ENCODE assay signal across 10 cellular contexts in genomic region chr20:59159091-59159821, GRCh38. TPM values are rescaled to one million over a fixed set of nuclear protein-coding genes. Genes with fewer than 3 reads are reported as not detected.
A peak's percentile ranks its signal among the peaks of the same experiment; 100 is the strongest.
DNase-seq lines count a peak whose midpoint lies in the region; ATAC-seq and TF ChIP-seq lines count a peak whose summit lies in the region.
"Had no signal": no experiment of that assay in that cellular context is flagged by ENCODE, and none has a peak within 500 bp of the region (broad histone marks: within the 10 kb centered on the region; RNA-seq: fewer than 3 reads in every experiment).

No MANE protein-coding gene starts in this region.

- H3K27me3 ChIP-seq in CD8-positive, alpha-beta T cell (ENCODE audit: insufficient read depth, low read length) = no peaks in the 10 kb centered on the region
- H3K27me3 ChIP-seq in rectal smooth muscle tissue (ENCODE audit: control insufficient read depth, insufficient read depth, low read length) (no peaks in the 10 kb centered on the region), foreskin keratinocyte (peaks cover 32% of the 10 kb centered on the region)

- H3K4me3 Mint-ChIP-seq in CD8-positive, alpha-beta T cell = peak overlapping the region; percentile 83
- peak overlapping the region; percentile 85 for H3K4me3 Mint-ChIP-seq in T-helper 1 cell treated with Interleukin-12 subunit alpha and Interleukin-12 subunit beta and Interleukin-4 antibody, amounts not matched to agents 30 μg/mL and 1 μg/mL, for 36 hours

- H3K36me3 Mint-ChIP-seq in CD8-positive, alpha-beta T cell = peaks cover 16% of the 10 kb centered on the region
- H3K36me3 Mint-ChIP-seq in T-helper 1 cell treated with Interleukin-12 subunit alpha and Interleukin-12 subunit beta and Interleukin-4 antibody, amounts not matched to agents 30 μg/mL and 1 μg/mL, for 36 hours (ENCODE audit: low read depth) = peaks cover 10% of the 10 kb centered on the region

- intact Hi-C loops in CD8-positive, alpha-beta T cell (cut with DNase I, micrococcal nuclease) = loop anchor here (1.0 to 10.0 kb wide), 4 partner anchors 9 to 1764 kb away; partner anchors contain the start of gene RBM38 (in 1 of the 2)

- peak; percentile 56 to 91 (median 77) for DNase-seq in CD8-positive, alpha-beta T cell
- peak; percentile 65 for DNase-seq in activated naive CD4-positive, alpha-beta T cell treated with Interleukin-2 at 50 U/mL for 16 hours
- DNase-seq in germinal center (ENCODE audit: low spot score) (no peak), foreskin keratinocyte (no peak), left lobe of liver (ENCODE audit: low spot score) (no peak)
- DNase-seq: NCI-H1694 had no signal

- H3K4me3 ChIP-seq in CD8-positive, alpha-beta T cell (ENCODE audit: low read depth, low read length) = peak overlapping the region; percentile 47
- peak overlapping the region; percentile 38 for H3K4me3 ChIP-seq in rectal smooth muscle tissue (ENCODE audit: low read length)

- no peaks in the 10 kb centered on the region for H3K27me3 Mint-ChIP-seq in CD8-positive, alpha-beta T cell (ENCODE audit: low read depth)
- no peaks in the 10 kb centered on the region for H3K27me3 Mint-ChIP-seq in T-helper 1 cell treated with Interleukin-12 subunit alpha and Interleukin-12 subunit beta and Interleukin-4 antibody, amounts not matched to agents 30 μg/mL and 1 μg/mL, for 36 hours (ENCODE audit: low read depth)

- H3K27ac Mint-ChIP-seq in CD8-positive, alpha-beta T cell = peak overlapping the region; percentile 98
- peak overlapping the region; percentile 98 for H3K27ac Mint-ChIP-seq in T-helper 1 cell treated with Interleukin-12 subunit alpha and Interleukin-12 subunit beta and Interleukin-4 antibody, amounts not matched to agents 30 μg/mL and 1 μg/mL, for 36 hours

- peak; percentile 86 for ATAC-seq in CD8-positive, alpha-beta T cell
- ATAC-seq in GM21367 (IDR thresholded peaks at IDR 0.05; ENCODE audit: unreplicated experiment) (no peak), foreskin keratinocyte (no peak), left lobe of liver (no peak)

- peaks cover 93% of the 10 kb centered on the region for H3K4me1 Mint-ChIP-seq in CD8-positive, alpha-beta T cell (ENCODE audit: low read depth)
- H3K4me1 Mint-ChIP-seq in T-helper 1 cell treated with Interleukin-12 subunit alpha and Interleukin-12 subunit beta and Interleukin-4 antibody, amounts not matched to agents 30 μg/mL and 1 μg/mL, for 36 hours (ENCODE audit: low read depth) = peaks cover 74% of the 10 kb centered on the region

- CTCF ChIA-PET in CD8-positive, alpha-beta T cell (lab: Charles Lee) = interaction anchor here (0.7 to 2.9 kb wide), 13 partner anchors 9 to 94 kb away, joined by 3 to 24 read pairs (median 6); no protein-coding TSS in a partner anchor

- POLR2A ChIA-PET in CD8-positive, alpha-beta T cell (lab: Charles Lee) = interaction anchor here (0.8 to 3.5 kb wide), 17 partner anchors 9 to 237 kb away, joined by 3 to 33 read pairs (median 6); partner anchors contain the start of gene ATP5F1E

- no peak overlapping the region for H3K9ac ChIP-seq in rectal smooth muscle tissue (ENCODE audit: low read length)

- peak overlapping the region; percentile 79 for H3K27ac ChIP-seq in CD8-positive, alpha-beta T cell (ENCODE audit: low read depth, low read length)
- H3K27ac ChIP-seq in rectal smooth muscle tissue (ENCODE audit: low read depth, low read length) (no peak overlapping the region), foreskin keratinocyte (no peak overlapping the region)

- peak; percentile 23 for TF ChIP-seq CTCF in CD8-positive, alpha-beta T cell (IDR thresholded peaks at IDR 0.05)
- TF ChIP-seq CTCF in foreskin keratinocyte (conservative IDR thresholded peaks at IDR 0.05) = no peak

- H3K9me3 ChIP-seq in CD8-positive, alpha-beta T cell (ENCODE audit: low read length) = no peaks in the 10 kb centered on the region

- H3K4me1 ChIP-seq in CD8-positive, alpha-beta T cell (ENCODE audit: insufficient read depth, low read length) = peaks cover 72% of the 10 kb centered on the region
- H3K4me1 ChIP-seq in rectal smooth muscle tissue (ENCODE audit: control insufficient read depth, insufficient read depth, low read length) = no peaks in the 10 kb centered on the region
- no peaks in the 10 kb centered on the region for H3K4me1 ChIP-seq in foreskin keratinocyte

- H3K9me3 Mint-ChIP-seq in CD8-positive, alpha-beta T cell = no peaks in the 10 kb centered on the region
- H3K9me3 Mint-ChIP-seq in T-helper 1 cell treated with Interleukin-12 subunit alpha and Interleukin-12 subunit beta and Interleukin-4 antibody, amounts not matched to agents 30 μg/mL and 1 μg/mL, for 36 hours = no peaks in the 10 kb centered on the region

- no peaks in the 10 kb centered on the region for H3K36me3 ChIP-seq in CD8-positive, alpha-beta T cell (ENCODE audit: insufficient read depth, low read length)
- H3K36me3 ChIP-seq in rectal smooth muscle tissue (ENCODE audit: control insufficient read depth, insufficient read depth, low read length) = no peaks in the 10 kb centered on the region

RNA-seq across cellular contexts. Expression of gene ZNF831, which starts 4.4 kb away (rescaled TPM):
- total RNA-seq in CD8-positive, alpha-beta T cell = 10 to 100 TPM; 15.3 to 16.3 TPM
- total RNA-seq in foreskin keratinocyte = not detected in 2 replicates
- polyA plus RNA-seq in foreskin keratinocyte = not detected in 2 replicates
- total RNA-seq in left lobe of liver = 0.05 TPM
- total RNA-seq: epithelial cell of proximal tubule had no signal

Comparison
In these comparisons a context has a peak if more than half of its experiments do, and no peak if none do; other contexts are left out.
1. DNase-seq: peak in CD8-positive, alpha-beta T cell (7 of 7) and activated naive CD4-positive, alpha-beta T cell treated with Interleukin-2 at 50 U/mL for 16 hours (single experiment); none in germinal center (single experiment), foreskin keratinocyte (0 of 2) and left lobe of liver (single experiment).
2. RNA of gene ZNF831, which starts 4.4 kb away (total RNA-seq): 15.3 to 16.3 TPM in CD8-positive, alpha-beta T cell; 0.05 TPM in left lobe of liver (single experiment) and not detected in foreskin keratinocyte; every median in the first group is over 10 times any median in the second.